ENCODE assay signal across 12 cellular contexts in the genomic region with DNA sequence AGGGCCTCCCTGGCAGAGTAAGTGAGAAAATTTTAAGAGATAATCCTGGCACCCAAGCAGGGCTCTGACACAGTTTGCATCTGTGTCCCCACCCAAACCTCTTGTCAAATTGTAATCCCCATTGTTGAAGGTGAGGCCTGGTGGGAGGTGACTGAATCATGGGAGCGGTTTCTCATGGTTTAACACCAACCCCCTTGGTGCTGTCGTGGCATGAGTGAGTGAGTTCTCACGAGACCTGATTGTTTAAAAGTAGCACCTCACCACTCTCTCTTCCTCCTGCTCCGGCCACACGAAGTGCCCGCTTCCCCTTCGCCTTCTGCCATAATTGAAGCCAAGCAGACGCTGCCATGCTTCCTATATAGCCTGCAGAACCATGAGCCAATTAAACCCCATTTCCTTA.
DNase-seq lines count a peak whose midpoint lies in the region; ATAC-seq lines count a peak whose summit lies in the region.
"Had no signal": no experiment of that assay in that cellular context is flagged by ENCODE, and none has a peak within 500 bp of the region (broad histone marks: within the 10 kb centered on the region; RNA-seq: fewer than 3 reads in every experiment).

No MANE protein-coding gene starts in this region.

- no CpG with 5 or more reads among the region's 8 CpGs for WGBS in mesendoderm (ENCODE audit: extremely low coverage, insufficient coverage, low lambda C conversion rate)

- no peak overlapping the region for H4K8ac ChIP-seq in mesendoderm (ENCODE audit: low read depth, low read length)

- H3K27me3 ChIP-seq in mesendoderm (ENCODE audit: insufficient read depth, low read length, poor library complexity), result no peaks in the 10 kb centered on the region
- H3K27me3 ChIP-seq: sigmoid colon had no signal

- H3K27ac ChIP-seq in mesendoderm (ENCODE audit: low read depth, low read length), result no peak overlapping the region
- H3K27ac ChIP-seq: sigmoid colon had no signal

- no peak overlapping the region for H3K56ac ChIP-seq in mesendoderm (ENCODE audit: low read length)

- H3K36me3 ChIP-seq in mesendoderm (ENCODE audit: control insufficient read depth, insufficient read depth, low read length), result no peaks in the 10 kb centered on the region
- H3K36me3 ChIP-seq: sigmoid colon had no signal

- no peak overlapping the region for H3K4me3 ChIP-seq in mesendoderm (ENCODE audit: low read length)
- H3K4me3 ChIP-seq: sigmoid colon had no signal

- H3K4me1 ChIP-seq in mesendoderm (ENCODE audit: control insufficient read depth, low read depth, low read length), result no peaks in the 10 kb centered on the region

- peaks cover 9% of the 10 kb centered on the region for H3K79me1 ChIP-seq in mesendoderm (ENCODE audit: low read length)

- DNase-seq in mesendoderm, result peak; percentile 71
- DNase-seq in stimulated activated CD8-positive, alpha-beta memory T cell treated with anti-CD3 and anti-CD28 coated beads, Interleukin-4, amount 100 ng/mL, for 48 hours, result no peak
- no peak for DNase-seq in NCI-H187 (lab: John Stamatoyannopoulos, UW)
- no peak for DNase-seq in SKM-1 (lab: John Stamatoyannopoulos, UW; ENCODE audit: unreplicated experiment)
- DNase-seq in HPDE6-E6E7 (ENCODE audit: extremely low spot score), result no peak
- DNase-seq: activated naive CD4-positive, alpha-beta T cell treated with anti-CD3 and anti-CD28 coated beads, Interleukin-2, amount 50 U/mL, for 16 hours; CD4-positive, alpha-beta memory T cell; sigmoid colon had no signal

- ATAC-seq in GM18909 (IDR thresholded peaks at IDR 0.05; ENCODE audit: poor library complexity, unreplicated experiment) (peak; percentile 80), GM21825 (IDR thresholded peaks at IDR 0.05; ENCODE audit: unreplicated experiment) (peak; percentile 81), HG03432 (IDR thresholded peaks at IDR 0.05; ENCODE audit: unreplicated experiment) (peak; percentile 90)
- ATAC-seq: activated CD4-positive, CD25-positive, alpha-beta regulatory T cell treated with anti-CD3 and anti-CD28 coated beads, Interleukin-2, amount 50 U/mL, for 24 hours had no signal

- no peak overlapping the region for H4K5ac ChIP-seq in mesendoderm (ENCODE audit: low read length)

- H2AK5ac ChIP-seq in mesendoderm (ENCODE audit: low read length), result no peak overlapping the region

- no peak overlapping the region for H3K23ac ChIP-seq in mesendoderm (ENCODE audit: low read length)

- no peak overlapping the region for H3K4ac ChIP-seq in mesendoderm (ENCODE audit: low read depth, low read length)

- no peak overlapping the region for H2BK120ac ChIP-seq in mesendoderm (ENCODE audit: low read depth, low read length)

- no peak overlapping the region for H2BK5ac ChIP-seq in mesendoderm (ENCODE audit: low read length)

- no peak overlapping the region for H3K4me2 ChIP-seq in mesendoderm (ENCODE audit: low read length)

- peaks cover 25% of the 10 kb centered on the region for H3K79me2 ChIP-seq in mesendoderm (ENCODE audit: control insufficient read depth, insufficient read depth, low read length)

- H2BK15ac ChIP-seq in mesendoderm (replicated peaks; ENCODE audit: low read depth), result no peak overlapping the region

- H3K18ac ChIP-seq in mesendoderm (ENCODE audit: low read length), result no peak overlapping the region

- H3K9ac ChIP-seq in mesendoderm (ENCODE audit: low read length), result no peak overlapping the region
